In genomic region chr19:37655689-37656491, GRCh38 we compare ENCODE assay signal across 8 cellular contexts. TPM values are rescaled to one million over a fixed set of nuclear protein-coding genes. Genes with fewer than 3 reads are reported as not detected.
A peak's percentile ranks its signal among the peaks of the same experiment; 100 is the strongest.
DNase-seq lines count a peak whose midpoint lies in the region; ATAC-seq and TF ChIP-seq lines count a peak whose summit lies in the region.

No MANE protein-coding gene starts in this region.

- no peak for TF ChIP-seq EP300 in gastroesophageal sphincter (IDR thresholded peaks at IDR 0.05)

- no peaks in the 10 kb centered on the region for H3K27me3 ChIP-seq in HUES6 (ENCODE audit: control insufficient read depth, insufficient read depth, low read length)
- H3K27me3 ChIP-seq in RWPE2 (ENCODE audit: insufficient read depth, poor library complexity, severe bottlenecking) = no peaks in the 10 kb centered on the region
- H3K27me3 ChIP-seq in gastroesophageal sphincter = no peaks in the 10 kb centered on the region

- peak; percentile 49 for ATAC-seq in GM21367 (IDR thresholded peaks at IDR 0.05; ENCODE audit: unreplicated experiment)
- ATAC-seq in RWPE2 (ENCODE audit: low read depth) = peak; percentile 76
- ATAC-seq in gastroesophageal sphincter = peak; percentile 89

- H3K36me3 ChIP-seq in HUES6 (ENCODE audit: control insufficient read depth, insufficient read depth, low read length) (no peaks in the 10 kb centered on the region), RWPE2 (ENCODE audit: low read depth) (peaks cover 8% of the 10 kb centered on the region), gastroesophageal sphincter (no peaks in the 10 kb centered on the region)

- H3K4me1 ChIP-seq in HUES6 (ENCODE audit: control insufficient read depth, insufficient read depth, low read length) = 0 out of 2 replicates have a peak, but pooled peaks cover 4% of the 10 kb centered on the region
- H3K4me1 ChIP-seq in RWPE2 (ENCODE audit: insufficient read depth, poor library complexity, severe bottlenecking) = peaks cover 12% of the 10 kb centered on the region
- peaks cover 0 to 40% (median 11%) of the 10 kb centered on the region in 3 donors for H3K4me1 ChIP-seq in gastroesophageal sphincter

- no peak for TF ChIP-seq POLR2A in gastroesophageal sphincter (IDR thresholded peaks at IDR 0.05)

- H3K9me3 ChIP-seq in HUES6 (ENCODE audit: control insufficient read depth, insufficient read depth, low read depth, low read length) = no peaks in the 10 kb centered on the region
- peaks cover 6% of the 10 kb centered on the region for H3K9me3 ChIP-seq in RWPE2 (ENCODE audit: severe bottlenecking)
- no peaks in the 10 kb centered on the region for H3K9me3 ChIP-seq in gastroesophageal sphincter

- H3K4me3 ChIP-seq in HUES6 (ENCODE audit: low read depth, low read length) (peak overlapping the region; percentile 94), RWPE2 (ENCODE audit: severe bottlenecking) (peak overlapping the region; percentile 55), gastroesophageal sphincter (peak overlapping the region; percentile 45 to 73)

- WGBS in gastroesophageal sphincter (ENCODE audit: low coverage in 1 of 2), 2 donors = 0 to 2% methylated on average over 3 to 30 of the region's 59 CpGs

- H3K27ac ChIP-seq in HUES6 (ENCODE audit: low read depth, low read length) (no peak overlapping the region), RWPE2 (ENCODE audit: poor library complexity, severe bottlenecking) (peak overlapping the region; percentile 70), gastroesophageal sphincter (peak overlapping the region; percentile 68 to 95 (median 93))

- TF ChIP-seq CTCF in RWPE2 (IDR thresholded peaks at IDR 0.05; ENCODE audit: poor library complexity, severe bottlenecking) = no peak
- TF ChIP-seq CTCF in gastroesophageal sphincter (IDR thresholded peaks at IDR 0.05) = no peak

- H3K9ac ChIP-seq in HUES6 (ENCODE audit: low read length) = peak overlapping the region; percentile 64

- DNase-seq in COR-L47 (lab: John Stamatoyannopoulos, UW) (peak; percentile 86), RWPE2 (ENCODE audit: low spot score) (peak; percentile 86), non-pigmented ciliary epithelial cell (ENCODE audit: low read depth) (peak; percentile 11), superior temporal gyrus (ENCODE audit: extremely low spot score) (peak; percentile 86)
- DNase-seq in activated naive CD4-positive, alpha-beta T cell treated with Interleukin-2 at 50 U/mL for 16 hours = peak; percentile 86

RNA-seq across cellular contexts. Expression of gene ZFP30, which starts 0.6 kb away (rescaled TPM):
- total RNA-seq in gastroesophageal sphincter = 10 to 100 TPM in 3 of 4 donors, 1 to 10 TPM in 1; 9.6 to 17.4 (median 14.9) TPM

Comparison
In these comparisons a context has a peak if more than half of its experiments do, and no peak if none do; other contexts are left out.
1. DNase-seq: peak in every context shown above with its lines; median percentile 86 in COR-L47; 86 in RWPE2; 86 in activated naive CD4-positive, alpha-beta T cell treated with Interleukin-2 at 50 U/mL for 16 hours; 86 in superior temporal gyrus; 11 in non-pigmented ciliary epithelial cell.